ENCODE assay signal across 14 cellular contexts in genomic region chr7:27205325-27206280, GRCh38. TPM values are rescaled to one million over a fixed set of nuclear protein-coding genes. Genes with fewer than 3 reads are reported as not detected.
DNase-seq lines count a peak whose midpoint lies in the region; ATAC-seq and TF ChIP-seq lines count a peak whose summit lies in the region.
"Had no signal": no experiment of that assay in that cellular context is flagged by ENCODE, and none has a peak within 500 bp of the region (broad histone marks: within the 10 kb centered on the region; RNA-seq: fewer than 3 reads in every experiment).

No MANE protein-coding gene starts in this region.

- H3K36me3 ChIP-seq in HUES6 (ENCODE audit: control insufficient read depth, insufficient read depth, low read length): no peaks in the 10 kb centered on the region
- no peaks in the 10 kb centered on the region for H3K36me3 ChIP-seq in SJCRH30

- ATAC-seq in CD4-positive, alpha-beta T cell (ENCODE audit: poor library complexity): no peak

- H3K4me1 ChIP-seq in HUES6 (ENCODE audit: control insufficient read depth, insufficient read depth, low read length) (peaks cover 24% of the 10 kb centered on the region), SJCRH30 (no peaks in the 10 kb centered on the region; the same call in 1 of the 2 replicates)

- H3K27ac Mint-ChIP-seq in CD4-positive, alpha-beta T cell: no peak overlapping the region

- POLR2A ChIA-PET in CD4-positive, alpha-beta T cell (lab: Charles Lee): no interaction called here

- peaks cover 99% of the 10 kb centered on the region for H3K27me3 ChIP-seq in CD4-positive, alpha-beta T cell (ENCODE audit: control insufficient read depth, insufficient read depth, low read length)
- H3K27me3 ChIP-seq in HUES6 (ENCODE audit: control insufficient read depth, insufficient read depth, low read length): peaks cover 100% of the 10 kb centered on the region
- H3K27me3 ChIP-seq in SJCRH30: no peaks in the 10 kb centered on the region; the same call in 1 of the 2 replicates

- peak overlapping the region; percentile 30 for H3K4me3 Mint-ChIP-seq in CD4-positive, alpha-beta T cell

- DNase-seq in CD4-positive, alpha-beta T cell: no peak
- DNase-seq in epithelial cell of prostate (ENCODE audit: low read depth, low spot score) (no peak), posterior vena cava (ENCODE audit: low spot score) (peak; percentile 61), DMS 273 (lab: John Stamatoyannopoulos, UW; ENCODE audit: unreplicated experiment) (no peak), cerebellar nuclear complex (lab: John Stamatoyannopoulos, UW) (no peak), SJCRH30 (no peak)
- no peak for DNase-seq in stimulated activated CD4-positive, alpha-beta T cell treated with anti-CD3 and anti-CD28 coated beads, Interleukin-4, amount 100 ng/mL, for 24 hours
- DNase-seq: DND-41, NCI-H1694, T1000 had no signal

- peaks cover 45% of the 10 kb centered on the region for H3K4me1 Mint-ChIP-seq in CD4-positive, alpha-beta T cell (ENCODE audit: low read depth)

- peak overlapping the region; percentile 39; the same call in 1 of the 2 replicates for H3K4me3 ChIP-seq in HUES6 (ENCODE audit: low read depth, low read length)
- no peak overlapping the region for H3K4me3 ChIP-seq in SJCRH30

- no peak overlapping the region for H3K27ac ChIP-seq in CD4-positive, alpha-beta T cell (ENCODE audit: low read depth, low read length)
- no peak overlapping the region for H3K27ac ChIP-seq in HUES6 (ENCODE audit: low read depth, low read length)
- peak overlapping the region; percentile 84 for H3K27ac ChIP-seq in epithelial cell of prostate
- no peak overlapping the region for H3K27ac ChIP-seq in SJCRH30

- peaks cover 99% of the 10 kb centered on the region for H3K27me3 Mint-ChIP-seq in CD4-positive, alpha-beta T cell

- intact Hi-C loops in CD4-positive, alpha-beta T cell (cut with DNase I, micrococcal nuclease): no loop called here
- intact Hi-C loops in posterior vena cava (cut with DNase I): loop anchor here in 1 of 2 donors (10.0 kb wide), 1 partner anchor 369 kb away; no protein-coding TSS in a partner anchor

- H3K9me3 Mint-ChIP-seq in CD4-positive, alpha-beta T cell: no peaks in the 10 kb centered on the region

- TF ChIP-seq CTCF in CD4-positive, alpha-beta T cell (IDR thresholded peaks at IDR 0.05): no peak

- H3K9me3 ChIP-seq in CD4-positive, alpha-beta T cell (ENCODE audit: control insufficient read depth, low read length): no peaks in the 10 kb centered on the region
- no peaks in the 10 kb centered on the region for H3K9me3 ChIP-seq in HUES6 (ENCODE audit: control insufficient read depth, insufficient read depth, low read depth, low read length)
- H3K9me3 ChIP-seq in SJCRH30 (replicated peaks): no peaks in the 10 kb centered on the region

- CTCF ChIA-PET in CD4-positive, alpha-beta T cell (lab: Charles Lee): interaction anchor here (1.2 kb wide), 1 partner anchor 10 kb away, joined by 3 read pairs; no protein-coding TSS in a partner anchor

- no peak overlapping the region for H3K9ac ChIP-seq in HUES6 (ENCODE audit: low read length)

- H3K36me3 Mint-ChIP-seq in CD4-positive, alpha-beta T cell (ENCODE audit: low read depth): no peaks in the 10 kb centered on the region

RNA-seq across cellular contexts. Expression of gene HOXA13, which starts 5.7 kb away (rescaled TPM):
- not detected for total RNA-seq in CD4-positive, alpha-beta T cell
- under 1 TPM in 1 of 2 donors, not detected in 1; 0.14 TPM for total RNA-seq in posterior vena cava
- 1.6 and 1.7 TPM in 2 replicates for total RNA-seq in SJCRH30 (2014; rRNA removed; shearing (Covaris generic))
- total RNA-seq: cerebellum, glomerular endothelial cell had no signal

RNA-seq across cellular contexts. Expression of gene HOXA11, which starts 20.6 kb away (rescaled TPM):
- not detected for total RNA-seq in CD4-positive, alpha-beta T cell
- 1 to 10 TPM in 1 of 2 donors, under 1 TPM in 1; 0.51 to 1.1 TPM for total RNA-seq in posterior vena cava
- 5.0 and 5.8 TPM in 2 replicates for total RNA-seq in SJCRH30 (2014; rRNA removed; shearing (Covaris generic))
- total RNA-seq: cerebellum had no signal

RNA-seq across cellular contexts. Expression of gene HOXA10, which starts 31.5 kb away (rescaled TPM):
- not detected for total RNA-seq in CD4-positive, alpha-beta T cell
- 1 to 10 TPM; 8.9 to 9.2 TPM for total RNA-seq in posterior vena cava
- total RNA-seq in SJCRH30 (2014; rRNA removed; shearing (Covaris generic)): 16.2 and 17.2 TPM in 2 replicates
- total RNA-seq: cerebellum had no signal

RNA-seq across cellular contexts. Expression of gene EVX1, which starts 37.0 kb away (rescaled TPM):
- under 1 TPM; 0.25 to 0.33 TPM for total RNA-seq in CD4-positive, alpha-beta T cell
- total RNA-seq in posterior vena cava: not detected
- not detected in 2 replicates for total RNA-seq in SJCRH30 (2014; rRNA removed; shearing (Covaris generic))
- total RNA-seq: cerebellum, glomerular endothelial cell, subcutaneous adipose tissue had no signal

RNA-seq across cellular contexts. Expression of gene HOXA9, which starts 40.3 kb away (rescaled TPM):
- total RNA-seq in CD4-positive, alpha-beta T cell: not detected
- 1 to 10 TPM; 7.4 TPM for total RNA-seq in posterior vena cava
- total RNA-seq in SJCRH30 (2014; rRNA removed; shearing (Covaris generic)): 0.10 and 0.30 TPM in 2 replicates
- total RNA-seq: cerebellum had no signal

Comparison
In these comparisons a context has a peak if more than half of its experiments do, and no peak if none do; other contexts are left out.
1. RNA of gene HOXA10, which starts 31.5 kb away (total RNA-seq): 16.2 to 17.2 TPM in SJCRH30 and 8.9 to 9.2 TPM in posterior vena cava; not detected in CD4-positive, alpha-beta T cell; every median in the first group is over 4 times any median in the second.